ENCODE assay signal across 22 cellular contexts in the genomic region with DNA sequence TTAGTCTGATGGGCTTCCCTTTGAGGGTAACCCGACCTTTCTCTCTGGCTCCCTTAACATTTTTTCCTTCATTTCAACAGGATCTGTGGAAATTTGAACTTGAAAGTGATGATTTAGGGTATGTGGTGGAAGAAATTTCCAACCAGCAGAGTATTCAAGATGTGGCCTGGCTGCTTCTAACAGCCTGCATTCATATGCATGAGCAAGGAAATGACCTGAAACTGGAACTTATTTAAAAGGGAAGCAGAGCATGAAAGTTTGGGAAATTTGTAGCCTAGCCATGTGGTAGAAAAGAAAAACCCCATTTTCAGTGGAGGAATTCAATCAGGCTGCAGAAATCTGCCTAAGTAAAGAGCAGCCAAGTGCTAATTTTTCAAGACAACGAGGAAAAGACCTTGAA.
"Had no signal": no experiment of that assay in that cellular context is flagged by ENCODE, and none has a peak within 500 bp of the region (broad histone marks: within the 10 kb centered on the region; RNA-seq: fewer than 3 reads in every experiment).

No MANE protein-coding gene starts in this region.

- H3K9me3 ChIP-seq: prostate gland had no signal

- DNase-seq: activated CD4-positive, alpha-beta T cell treated with anti-CD3 and anti-CD28 coated beads for 36 hours; activated CD4-positive, CD25-positive, alpha-beta regulatory T cell; activated CD8-positive, alpha-beta memory T cell treated with anti-CD3 and anti-CD28 coated beads, Interleukin-2, amount 10 ng/mL, durations not matched to agents 7 days and 5 days; activated CD8-positive, alpha-beta T cell treated with anti-CD3 and anti-CD28 coated beads, Interleukin-2, amount 10 ng/mL, durations not matched to agents 7 days and 5 days; activated T-cell treated with anti-CD3 and anti-CD28 coated beads, Interleukin-2, amount 50 U/mL, for 48 hours; body of pancreas; colonic mucosa; dorsolateral prefrontal cortex; effector memory CD8-positive, alpha-beta T cell; left lung; ovary; stimulated activated CD4-positive, alpha-beta T cell treated with anti-CD3 and anti-CD28 coated beads, Interleukin-15, amount 100 ng/mL, for 24 hours; stimulated activated CD4-positive, alpha-beta T cell treated with anti-CD3 and anti-CD28 coated beads, Interleukin-2, amount 100 ng/mL, for 24 hours; stimulated activated naive B cell treated with anti-CD40 and anti-IgM and Interleukin-4, amounts not matched to agents 10 μg/mL and 1 μg/mL and 100 μg/mL, for 72 hours; stomach; T-helper 1 cell; tibial artery had no signal

- H3K4me1 ChIP-seq: body of pancreas, colonic mucosa, esophagus muscularis mucosa, left lung, prostate gland, stomach, suprapubic skin, tibial artery had no signal

- H3K4me3 ChIP-seq: body of pancreas, colonic mucosa, dorsolateral prefrontal cortex, esophagus muscularis mucosa, left lung, lung, ovary, prostate gland, stomach, suprapubic skin, tibial artery had no signal

- H3K27ac ChIP-seq: body of pancreas, colonic mucosa, dorsolateral prefrontal cortex, esophagus muscularis mucosa, left lung, ovary, prostate gland, stomach, suprapubic skin, tibial artery had no signal

- ATAC-seq: activated CD4-positive, alpha-beta T cell treated with anti-CD3 and anti-CD28 coated beads for 36 hours; activated CD8-positive, alpha-beta memory T cell treated with anti-CD3 and anti-CD28 coated beads, Interleukin-2, amount 10 ng/mL, durations not matched to agents 7 days and 5 days; activated CD8-positive, alpha-beta T cell treated with anti-CD3 and anti-CD28 coated beads, Interleukin-2, amount 10 ng/mL, durations not matched to agents 7 days and 5 days; activated naive CD4-positive, alpha-beta T cell treated with anti-CD3 and anti-CD28 coated beads, Interleukin-2, amount 50 U/mL, for 72 hours; body of pancreas; effector memory CD8-positive, alpha-beta T cell; left lung; stimulated activated naive B cell treated with anti-CD40 and anti-IgM and Interleukin-4, amounts not matched to agents 10 μg/mL and 1 μg/mL and 100 μg/mL, for 72 hours had no signal

- H3K36me3 ChIP-seq: colonic mucosa, ovary, prostate gland, suprapubic skin had no signal

- H3K27me3 ChIP-seq: body of pancreas, colonic mucosa, dorsolateral prefrontal cortex, esophagus muscularis mucosa, left lung, ovary, stomach, suprapubic skin, tibial artery had no signal
